1 cellular context compared by ENCODE assay signal in the genomic region with DNA sequence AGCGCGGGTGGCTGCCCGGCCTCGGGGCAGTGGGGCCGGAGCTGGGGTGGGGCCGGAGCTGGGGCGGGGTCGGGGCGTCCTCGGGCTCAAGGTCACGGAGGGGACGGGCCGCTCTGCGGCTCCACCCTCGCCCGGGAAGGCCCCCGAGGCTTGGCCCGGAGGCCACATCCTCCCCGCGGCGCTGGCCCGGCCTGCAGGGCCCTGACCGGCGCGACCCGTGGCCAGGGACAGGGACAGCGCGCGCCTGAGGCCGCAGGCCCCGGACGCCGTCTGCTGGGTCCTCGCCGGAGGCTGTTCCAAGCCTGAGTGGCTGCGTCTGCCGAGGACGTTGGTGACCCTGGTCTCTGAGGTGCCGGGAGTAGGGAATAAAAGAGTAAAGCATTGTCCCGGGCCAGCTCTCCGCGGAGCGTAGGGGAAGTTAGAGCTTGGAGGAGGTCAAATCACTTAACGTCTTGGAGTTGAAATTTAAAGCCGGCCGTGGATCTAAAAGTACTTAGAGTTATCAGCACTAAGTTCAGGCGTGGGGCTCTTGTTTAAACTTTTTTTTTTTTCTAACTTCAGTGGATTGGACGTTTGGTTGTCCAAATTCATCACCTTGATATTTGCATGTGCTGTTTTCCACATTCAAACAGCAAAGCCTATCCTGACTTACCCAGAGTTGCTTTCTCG.
TF ChIP-seq lines count a peak whose summit lies in the region.

No MANE protein-coding gene starts in this region.

TF ChIP-seq in HepG2, 621 proteins besides CTCF, POLR2A, EP300 and RAD21 (continued from another document and continues in another):
- TF ChIP-seq, protein P1, sequence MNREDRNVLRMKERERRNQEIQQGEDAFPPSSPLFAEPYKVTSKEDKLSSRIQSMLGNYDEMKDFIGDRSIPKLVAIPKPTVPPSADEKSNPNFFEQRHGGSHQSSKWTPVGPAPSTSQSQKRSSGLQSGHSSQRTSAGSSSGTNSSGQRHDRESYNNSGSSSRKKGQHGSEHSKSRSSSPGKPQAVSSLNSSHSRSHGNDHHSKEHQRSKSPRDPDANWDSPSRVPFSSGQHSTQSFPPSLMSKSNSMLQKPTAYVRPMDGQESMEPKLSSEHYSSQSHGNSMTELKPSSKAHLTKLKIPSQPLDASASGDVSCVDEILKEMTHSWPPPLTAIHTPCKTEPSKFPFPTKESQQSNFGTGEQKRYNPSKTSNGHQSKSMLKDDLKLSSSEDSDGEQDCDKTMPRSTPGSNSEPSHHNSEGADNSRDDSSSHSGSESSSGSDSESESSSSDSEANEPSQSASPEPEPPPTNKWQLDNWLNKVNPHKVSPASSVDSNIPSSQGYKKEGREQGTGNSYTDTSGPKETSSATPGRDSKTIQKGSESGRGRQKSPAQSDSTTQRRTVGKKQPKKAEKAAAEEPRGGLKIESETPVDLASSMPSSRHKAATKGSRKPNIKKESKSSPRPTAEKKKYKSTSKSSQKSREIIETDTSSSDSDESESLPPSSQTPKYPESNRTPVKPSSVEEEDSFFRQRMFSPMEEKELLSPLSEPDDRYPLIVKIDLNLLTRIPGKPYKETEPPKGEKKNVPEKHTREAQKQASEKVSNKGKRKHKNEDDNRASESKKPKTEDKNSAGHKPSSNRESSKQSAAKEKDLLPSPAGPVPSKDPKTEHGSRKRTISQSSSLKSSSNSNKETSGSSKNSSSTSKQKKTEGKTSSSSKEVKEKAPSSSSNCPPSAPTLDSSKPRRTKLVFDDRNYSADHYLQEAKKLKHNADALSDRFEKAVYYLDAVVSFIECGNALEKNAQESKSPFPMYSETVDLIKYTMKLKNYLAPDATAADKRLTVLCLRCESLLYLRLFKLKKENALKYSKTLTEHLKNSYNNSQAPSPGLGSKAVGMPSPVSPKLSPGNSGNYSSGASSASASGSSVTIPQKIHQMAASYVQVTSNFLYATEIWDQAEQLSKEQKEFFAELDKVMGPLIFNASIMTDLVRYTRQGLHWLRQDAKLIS (CRISPR knock-in tag; IDR thresholded peaks at IDR 0.05): no peak
- TF ChIP-seq CBX2 (IDR thresholded peaks at IDR 0.05; ENCODE audit: low read depth, low read length) (no peak), CBX2 (CRISPR knock-in tag; IDR thresholded peaks at IDR 0.05; ENCODE audit: low read depth) (no peak), NR2F6 (IDR thresholded peaks at IDR 0.05) (no peak), NR2F6 (CRISPR knock-in tag; IDR thresholded peaks at IDR 0.05) (peak; percentile 32; the same call in 1 of the 2 replicates), ZNF468 (CRISPR knock-in tag; IDR thresholded peaks at IDR 0.05) (peak; percentile 58; the same call in 1 of the 2 replicates), ADNP (CRISPR knock-in tag; IDR thresholded peaks at IDR 0.05) (no peak), MIXL1 (CRISPR knock-in tag; IDR thresholded peaks at IDR 0.05) (0 out of 2 replicates have a peak, but pooled peaks have one; percentile 24), POLR2AphosphoS5 (IDR thresholded peaks at IDR 0.05; ENCODE audit: low read depth, low read length) (peak; percentile 68), PRMT3 (CRISPR knock-in tag; IDR thresholded peaks at IDR 0.05; ENCODE audit: borderline replicate concordance, low read depth) (no peak), GABPB1 (CRISPR knock-in tag; IDR thresholded peaks at IDR 0.05) (peak; percentile 61; the same call in 1 of the 2 replicates), NR2F1 (CRISPR knock-in tag; IDR thresholded peaks at IDR 0.05) (no peak), ZNF841 (CRISPR knock-in tag; IDR thresholded peaks at IDR 0.05; ENCODE audit: borderline replicate concordance) (no peak), ZSCAN12 (CRISPR knock-in tag; IDR thresholded peaks at IDR 0.05) (0 out of 2 replicates have a peak, but pooled peaks have one; percentile 47), SRSF4 (IDR thresholded peaks at IDR 0.05; ENCODE audit: low read depth, low read length, poor library complexity, severe bottlenecking) (no peak), ZNF749 (CRISPR knock-in tag; IDR thresholded peaks at IDR 0.05; ENCODE audit: borderline replicate concordance) (peak; percentile 57; the same call in 1 of the 2 replicates), SP4 (CRISPR knock-in tag; IDR thresholded peaks at IDR 0.05) (no peak; the same call in 1 of the 2 replicates), FOXA1 (IDR thresholded peaks at IDR 0.05) (no peak), FOXA1 (CRISPR knock-in tag; IDR thresholded peaks at IDR 0.05) (0 out of 2 replicates have a peak, but pooled peaks have one; percentile 6), ZNF263 (CRISPR knock-in tag; IDR thresholded peaks at IDR 0.05) (0 out of 2 replicates have a peak, but pooled peaks have one; percentile 26), ZNF674 (CRISPR knock-in tag; IDR thresholded peaks at IDR 0.05; ENCODE audit: low read depth) (no peak), ARNT (IDR thresholded peaks at IDR 0.05) (no peak)
- TF ChIP-seq, protein P2, sequence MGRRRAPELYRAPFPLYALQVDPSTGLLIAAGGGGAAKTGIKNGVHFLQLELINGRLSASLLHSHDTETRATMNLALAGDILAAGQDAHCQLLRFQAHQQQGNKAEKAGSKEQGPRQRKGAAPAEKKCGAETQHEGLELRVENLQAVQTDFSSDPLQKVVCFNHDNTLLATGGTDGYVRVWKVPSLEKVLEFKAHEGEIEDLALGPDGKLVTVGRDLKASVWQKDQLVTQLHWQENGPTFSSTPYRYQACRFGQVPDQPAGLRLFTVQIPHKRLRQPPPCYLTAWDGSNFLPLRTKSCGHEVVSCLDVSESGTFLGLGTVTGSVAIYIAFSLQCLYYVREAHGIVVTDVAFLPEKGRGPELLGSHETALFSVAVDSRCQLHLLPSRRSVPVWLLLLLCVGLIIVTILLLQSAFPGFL (CRISPR knock-in tag; IDR thresholded peaks at IDR 0.05): no peak
- TF ChIP-seq, protein P3, sequence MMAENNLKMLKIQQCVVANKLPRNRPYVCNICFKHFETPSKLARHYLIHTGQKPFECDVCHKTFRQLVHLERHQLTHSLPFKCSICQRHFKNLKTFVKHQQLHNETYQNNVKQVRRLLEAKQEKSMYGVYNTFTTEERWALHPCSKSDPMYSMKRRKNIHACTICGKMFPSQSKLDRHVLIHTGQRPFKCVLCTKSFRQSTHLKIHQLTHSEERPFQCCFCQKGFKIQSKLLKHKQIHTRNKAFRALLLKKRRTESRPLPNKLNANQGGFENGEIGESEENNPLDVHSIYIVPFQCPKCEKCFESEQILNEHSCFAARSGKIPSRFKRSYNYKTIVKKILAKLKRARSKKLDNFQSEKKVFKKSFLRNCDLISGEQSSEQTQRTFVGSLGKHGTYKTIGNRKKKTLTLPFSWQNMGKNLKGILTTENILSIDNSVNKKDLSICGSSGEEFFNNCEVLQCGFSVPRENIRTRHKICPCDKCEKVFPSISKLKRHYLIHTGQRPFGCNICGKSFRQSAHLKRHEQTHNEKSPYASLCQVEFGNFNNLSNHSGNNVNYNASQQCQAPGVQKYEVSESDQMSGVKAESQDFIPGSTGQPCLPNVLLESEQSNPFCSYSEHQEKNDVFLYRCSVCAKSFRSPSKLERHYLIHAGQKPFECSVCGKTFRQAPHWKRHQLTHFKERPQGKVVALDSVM (CRISPR knock-in tag; IDR thresholded peaks at IDR 0.05): peak; percentile 98
- TF ChIP-seq, protein P4, sequence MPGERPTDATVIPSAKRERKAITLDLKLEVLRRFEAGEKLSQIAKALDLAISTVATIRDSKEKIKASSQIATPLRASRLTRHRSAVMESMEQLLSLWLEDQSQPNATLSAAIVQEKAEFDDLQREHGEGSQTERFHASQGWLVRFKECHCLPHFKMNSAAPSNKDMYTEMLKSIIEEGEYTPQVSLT (CRISPR knock-in tag; IDR thresholded peaks at IDR 0.05; ENCODE audit: borderline replicate concordance, low read depth): no peak
- TF ChIP-seq, protein P5, sequence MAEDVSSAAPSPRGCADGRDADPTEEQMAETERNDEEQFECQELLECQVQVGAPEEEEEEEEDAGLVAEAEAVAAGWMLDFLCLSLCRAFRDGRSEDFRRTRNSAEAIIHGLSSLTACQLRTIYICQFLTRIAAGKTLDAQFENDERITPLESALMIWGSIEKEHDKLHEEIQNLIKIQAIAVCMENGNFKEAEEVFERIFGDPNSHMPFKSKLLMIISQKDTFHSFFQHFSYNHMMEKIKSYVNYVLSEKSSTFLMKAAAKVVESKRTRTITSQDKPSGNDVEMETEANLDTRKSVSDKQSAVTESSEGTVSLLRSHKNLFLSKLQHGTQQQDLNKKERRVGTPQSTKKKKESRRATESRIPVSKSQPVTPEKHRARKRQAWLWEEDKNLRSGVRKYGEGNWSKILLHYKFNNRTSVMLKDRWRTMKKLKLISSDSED (CRISPR knock-in tag; IDR thresholded peaks at IDR 0.05): no peak
- TF ChIP-seq, protein P6, sequence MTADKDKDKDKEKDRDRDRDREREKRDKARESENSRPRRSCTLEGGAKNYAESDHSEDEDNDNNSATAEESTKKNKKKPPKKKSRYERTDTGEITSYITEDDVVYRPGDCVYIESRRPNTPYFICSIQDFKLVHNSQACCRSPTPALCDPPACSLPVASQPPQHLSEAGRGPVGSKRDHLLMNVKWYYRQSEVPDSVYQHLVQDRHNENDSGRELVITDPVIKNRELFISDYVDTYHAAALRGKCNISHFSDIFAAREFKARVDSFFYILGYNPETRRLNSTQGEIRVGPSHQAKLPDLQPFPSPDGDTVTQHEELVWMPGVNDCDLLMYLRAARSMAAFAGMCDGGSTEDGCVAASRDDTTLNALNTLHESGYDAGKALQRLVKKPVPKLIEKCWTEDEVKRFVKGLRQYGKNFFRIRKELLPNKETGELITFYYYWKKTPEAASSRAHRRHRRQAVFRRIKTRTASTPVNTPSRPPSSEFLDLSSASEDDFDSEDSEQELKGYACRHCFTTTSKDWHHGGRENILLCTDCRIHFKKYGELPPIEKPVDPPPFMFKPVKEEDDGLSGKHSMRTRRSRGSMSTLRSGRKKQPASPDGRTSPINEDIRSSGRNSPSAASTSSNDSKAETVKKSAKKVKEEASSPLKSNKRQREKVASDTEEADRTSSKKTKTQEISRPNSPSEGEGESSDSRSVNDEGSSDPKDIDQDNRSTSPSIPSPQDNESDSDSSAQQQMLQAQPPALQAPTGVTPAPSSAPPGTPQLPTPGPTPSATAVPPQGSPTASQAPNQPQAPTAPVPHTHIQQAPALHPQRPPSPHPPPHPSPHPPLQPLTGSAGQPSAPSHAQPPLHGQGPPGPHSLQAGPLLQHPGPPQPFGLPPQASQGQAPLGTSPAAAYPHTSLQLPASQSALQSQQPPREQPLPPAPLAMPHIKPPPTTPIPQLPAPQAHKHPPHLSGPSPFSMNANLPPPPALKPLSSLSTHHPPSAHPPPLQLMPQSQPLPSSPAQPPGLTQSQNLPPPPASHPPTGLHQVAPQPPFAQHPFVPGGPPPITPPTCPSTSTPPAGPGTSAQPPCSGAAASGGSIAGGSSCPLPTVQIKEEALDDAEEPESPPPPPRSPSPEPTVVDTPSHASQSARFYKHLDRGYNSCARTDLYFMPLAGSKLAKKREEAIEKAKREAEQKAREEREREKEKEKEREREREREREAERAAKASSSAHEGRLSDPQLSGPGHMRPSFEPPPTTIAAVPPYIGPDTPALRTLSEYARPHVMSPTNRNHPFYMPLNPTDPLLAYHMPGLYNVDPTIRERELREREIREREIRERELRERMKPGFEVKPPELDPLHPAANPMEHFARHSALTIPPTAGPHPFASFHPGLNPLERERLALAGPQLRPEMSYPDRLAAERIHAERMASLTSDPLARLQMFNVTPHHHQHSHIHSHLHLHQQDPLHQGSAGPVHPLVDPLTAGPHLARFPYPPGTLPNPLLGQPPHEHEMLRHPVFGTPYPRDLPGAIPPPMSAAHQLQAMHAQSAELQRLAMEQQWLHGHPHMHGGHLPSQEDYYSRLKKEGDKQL (CRISPR knock-in tag; IDR thresholded peaks at IDR 0.05; ENCODE audit: low read depth): no peak
- TF ChIP-seq, protein P7, sequence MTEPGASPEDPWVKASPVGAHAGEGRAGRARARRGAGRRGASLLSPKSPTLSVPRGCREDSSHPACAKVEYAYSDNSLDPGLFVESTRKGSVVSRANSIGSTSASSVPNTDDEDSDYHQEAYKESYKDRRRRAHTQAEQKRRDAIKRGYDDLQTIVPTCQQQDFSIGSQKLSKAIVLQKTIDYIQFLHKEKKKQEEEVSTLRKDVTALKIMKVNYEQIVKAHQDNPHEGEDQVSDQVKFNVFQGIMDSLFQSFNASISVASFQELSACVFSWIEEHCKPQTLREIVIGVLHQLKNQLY (CRISPR knock-in tag; IDR thresholded peaks at IDR 0.05): peak; percentile 48; the same call in 1 of the 2 replicates
- TF ChIP-seq, protein P8, sequence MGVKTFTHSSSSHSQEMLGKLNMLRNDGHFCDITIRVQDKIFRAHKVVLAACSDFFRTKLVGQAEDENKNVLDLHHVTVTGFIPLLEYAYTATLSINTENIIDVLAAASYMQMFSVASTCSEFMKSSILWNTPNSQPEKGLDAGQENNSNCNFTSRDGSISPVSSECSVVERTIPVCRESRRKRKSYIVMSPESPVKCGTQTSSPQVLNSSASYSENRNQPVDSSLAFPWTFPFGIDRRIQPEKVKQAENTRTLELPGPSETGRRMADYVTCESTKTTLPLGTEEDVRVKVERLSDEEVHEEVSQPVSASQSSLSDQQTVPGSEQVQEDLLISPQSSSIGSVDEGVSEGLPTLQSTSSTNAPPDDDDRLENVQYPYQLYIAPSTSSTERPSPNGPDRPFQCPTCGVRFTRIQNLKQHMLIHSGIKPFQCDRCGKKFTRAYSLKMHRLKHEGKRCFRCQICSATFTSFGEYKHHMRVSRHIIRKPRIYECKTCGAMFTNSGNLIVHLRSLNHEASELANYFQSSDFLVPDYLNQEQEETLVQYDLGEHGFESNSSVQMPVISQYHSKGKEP (CRISPR knock-in tag; IDR thresholded peaks at IDR 0.05): no peak
- TF ChIP-seq, protein P9, sequence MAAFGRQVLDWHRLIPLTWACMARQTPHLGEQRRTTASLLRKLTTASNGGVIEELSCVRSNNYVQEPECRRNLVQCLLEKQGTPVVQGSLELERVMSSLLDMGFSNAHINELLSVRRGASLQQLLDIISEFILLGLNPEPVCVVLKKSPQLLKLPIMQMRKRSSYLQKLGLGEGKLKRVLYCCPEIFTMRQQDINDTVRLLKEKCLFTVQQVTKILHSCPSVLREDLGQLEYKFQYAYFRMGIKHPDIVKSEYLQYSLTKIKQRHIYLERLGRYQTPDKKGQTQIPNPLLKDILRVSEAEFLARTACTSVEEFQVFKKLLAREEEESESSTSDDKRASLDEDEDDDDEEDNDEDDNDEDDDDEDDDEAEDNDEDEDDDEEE (CRISPR knock-in tag; IDR thresholded peaks at IDR 0.05): no peak
- TF ChIP-seq, protein P10, sequence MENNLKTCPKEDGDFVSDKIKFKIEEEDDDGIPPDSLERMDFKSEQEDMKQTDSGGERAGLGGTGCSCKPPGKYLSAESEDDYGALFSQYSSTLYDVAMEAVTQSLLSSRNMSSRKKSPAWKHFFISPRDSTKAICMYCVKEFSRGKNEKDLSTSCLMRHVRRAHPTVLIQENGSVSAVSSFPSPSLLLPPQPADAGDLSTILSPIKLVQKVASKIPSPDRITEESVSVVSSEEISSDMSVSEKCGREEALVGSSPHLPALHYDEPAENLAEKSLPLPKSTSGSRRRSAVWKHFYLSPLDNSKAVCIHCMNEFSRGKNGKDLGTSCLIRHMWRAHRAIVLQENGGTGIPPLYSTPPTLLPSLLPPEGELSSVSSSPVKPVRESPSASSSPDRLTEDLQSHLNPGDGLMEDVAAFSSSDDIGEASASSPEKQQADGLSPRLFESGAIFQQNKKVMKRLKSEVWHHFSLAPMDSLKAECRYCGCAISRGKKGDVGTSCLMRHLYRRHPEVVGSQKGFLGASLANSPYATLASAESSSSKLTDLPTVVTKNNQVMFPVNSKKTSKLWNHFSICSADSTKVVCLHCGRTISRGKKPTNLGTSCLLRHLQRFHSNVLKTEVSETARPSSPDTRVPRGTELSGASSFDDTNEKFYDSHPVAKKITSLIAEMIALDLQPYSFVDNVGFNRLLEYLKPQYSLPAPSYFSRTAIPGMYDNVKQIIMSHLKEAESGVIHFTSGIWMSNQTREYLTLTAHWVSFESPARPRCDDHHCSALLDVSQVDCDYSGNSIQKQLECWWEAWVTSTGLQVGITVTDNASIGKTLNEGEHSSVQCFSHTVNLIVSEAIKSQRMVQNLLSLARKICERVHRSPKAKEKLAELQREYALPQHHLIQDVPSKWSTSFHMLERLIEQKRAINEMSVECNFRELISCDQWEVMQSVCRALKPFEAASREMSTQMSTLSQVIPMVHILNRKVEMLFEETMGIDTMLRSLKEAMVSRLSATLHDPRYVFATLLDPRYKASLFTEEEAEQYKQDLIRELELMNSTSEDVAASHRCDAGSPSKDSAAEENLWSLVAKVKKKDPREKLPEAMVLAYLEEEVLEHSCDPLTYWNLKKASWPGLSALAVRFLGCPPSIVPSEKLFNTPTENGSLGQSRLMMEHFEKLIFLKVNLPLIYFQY (CRISPR knock-in tag; IDR thresholded peaks at IDR 0.05; ENCODE audit: borderline replicate concordance): peak; percentile 93; the same call in 1 of the 2 replicates
